Comparison of ENCODE assay signal across 11 cellular contexts in genomic region chr2:1366546-1367134, GRCh38. TPM values are rescaled to one million over a fixed set of nuclear protein-coding genes. Genes with fewer than 3 reads are reported as not detected.
DNase-seq lines count a peak whose midpoint lies in the region; ATAC-seq, FAIRE-seq and TF ChIP-seq lines count a peak whose summit lies in the region.
"Had no signal": no experiment of that assay in that cellular context is flagged by ENCODE, and none has a peak within 500 bp of the region (broad histone marks: within the 10 kb centered on the region; RNA-seq: fewer than 3 reads in every experiment).

No MANE protein-coding gene starts in this region.

- H3K27me3 ChIP-seq in bronchial epithelial cell (ENCODE audit: control insufficient read depth, insufficient read depth, low read length): no peaks in the 10 kb centered on the region
- H3K27me3 ChIP-seq: MG63, vagina had no signal

- no peaks in the 10 kb centered on the region for H3K36me3 ChIP-seq in bronchial epithelial cell (ENCODE audit: control insufficient read depth, insufficient read depth, low read length)
- H3K36me3 ChIP-seq: MG63, vagina had no signal

- CTCF ChIA-PET in GM10248 (lab: Yijun Ruan, JAX): no interaction called here

- DNase-seq in DMS79 (lab: John Stamatoyannopoulos, UW) (peak; percentile 64), NCI-H2029 treated with DMSO at 0.1 percent for 48 hours (lab: John Stamatoyannopoulos, UW) (peak; percentile 19), bronchial epithelial cell (ENCODE audit: low read depth) (peak; percentile 17), pons (ENCODE audit: low spot score) (peak; percentile 86), GM10248 (ENCODE audit: extremely low spot score) (no peak), NCI-H2227 (lab: John Stamatoyannopoulos, UW; ENCODE audit: unreplicated experiment) (no peak)
- DNase-seq: mesenchymal stem cell, MG63 had no signal

- POLR2A ChIA-PET in GM10248 (lab: Yijun Ruan, JAX): no interaction called here

- no peak overlapping the region for H3K4me3 ChIP-seq in bronchial epithelial cell (ENCODE audit: low read depth, low read length)
- H3K4me3 ChIP-seq: MG63, vagina had no signal

- ATAC-seq in HG03469 (IDR thresholded peaks at IDR 0.05; ENCODE audit: unreplicated experiment): no peak
- no peak for ATAC-seq in GM18520 (IDR thresholded peaks at IDR 0.05; ENCODE audit: unreplicated experiment)

- TF ChIP-seq CTCF in bronchial epithelial cell (IDR thresholded peaks at IDR 0.05; ENCODE audit: insufficient read depth, low read length, severe bottlenecking): no peak
- TF ChIP-seq CTCF in GM10248 (IDR thresholded peaks at IDR 0.05; ENCODE audit: control extremely low read depth, extremely low read depth, low read depth, missing control alignments): no peak

- no peak for FAIRE-seq in bronchial epithelial cell (lab: Jason Lieb, UNC)

RNA-seq across cellular contexts. Expression of gene TPO, which starts 46.6 kb away (rescaled TPM):
- not detected in 2 replicates for total RNA-seq in bronchial epithelial cell

Comparison
In these comparisons a context has a peak if more than half of its experiments do, and no peak if none do; other contexts are left out.
1. DNase-seq: peak in DMS79 (single experiment), NCI-H2029 treated with DMSO at 0.1 percent for 48 hours (single experiment), bronchial epithelial cell (single experiment) and pons (single experiment); none in GM10248 (single experiment) and NCI-H2227 (single experiment).